8 cellular contexts compared by ENCODE assay signal in genomic region chr14:21096889-21097615, GRCh38. TPM values are rescaled to one million over a fixed set of nuclear protein-coding genes. Genes with fewer than 3 reads are reported as not detected.
DNase-seq lines count a peak whose midpoint lies in the region; ATAC-seq and TF ChIP-seq lines count a peak whose summit lies in the region.

No MANE protein-coding gene starts in this region.

- TF ChIP-seq POLR2A in esophagus squamous epithelium (IDR thresholded peaks at IDR 0.05) (no peak), prostate gland (IDR thresholded peaks at IDR 0.05) (no peak)

- CTCF ChIA-PET in OCI-LY7 (lab: Charles Lee; ENCODE audit: unreplicated experiment), result interaction anchor here (0.9 to 1.5 kb wide), 2 partner anchors 30 to 126 kb away, joined by 3 to 4 read pairs; no protein-coding TSS in a partner anchor

- H3K79me2 ChIP-seq in OCI-LY7 (ENCODE audit: insufficient read depth, low read depth, low read length), result no peaks in the 10 kb centered on the region

- H3K27me3 ChIP-seq in esophagus squamous epithelium (no peaks in the 10 kb centered on the region), prostate gland (replicated peaks; ENCODE audit: insufficient read depth) (no peaks in the 10 kb centered on the region)

- H3K9ac ChIP-seq in ES-I3 (ENCODE audit: low read depth, low read length), result peak overlapping the region; percentile 53

- no TSS peak for BruUV-seq in OCI-LY7 (replicated peaks; lab: Mats Ljungman, UMichigan)

- no peak for DNase-seq in OCI-LY7 (ENCODE audit: low spot score)
- DNase-seq in esophagus squamous epithelium (lab: John Stamatoyannopoulos, UW), result no peak
- DNase-seq in prostate gland (ENCODE audit: low spot score), result no peak
- DNase-seq in effector CD8-positive, alpha-beta T cell (lab: John Stamatoyannopoulos, UW), result no peak
- no peak for DNase-seq in islet precursor cell
- DNase-seq in NCI-H1930 (lab: John Stamatoyannopoulos, UW), result no peak

- ATAC-seq in HG02973 (IDR thresholded peaks at IDR 0.05; ENCODE audit: unreplicated experiment), result no peak

- H3K27ac ChIP-seq in OCI-LY7 (ENCODE audit: low read depth, low read length, poor library complexity, severe bottlenecking) (peak overlapping the region; percentile 12), esophagus squamous epithelium (peak overlapping the region; percentile 94 to 98 (median 96)), prostate gland (peak overlapping the region; percentile 85 to 90)

- H3K4me1 ChIP-seq in ES-I3 (ENCODE audit: insufficient read depth, low read length) (peaks cover 24% of the 10 kb centered on the region), OCI-LY7 (ENCODE audit: insufficient read depth, low read length, poor library complexity, severe bottlenecking) (peaks cover 34% of the 10 kb centered on the region), esophagus squamous epithelium (peaks cover 14 to 94% (median 51%) of the 10 kb centered on the region in 3 donors), prostate gland (replicated peaks) (peaks cover 5% of the 10 kb centered on the region)

- no peaks in the 10 kb centered on the region; the same call in 1 of the 2 replicates for H4K20me1 ChIP-seq in OCI-LY7 (ENCODE audit: insufficient read depth, low read length)

- TF ChIP-seq CTCF in OCI-LY7 (conservative IDR thresholded peaks at IDR 0.05; ENCODE audit: low read length) (no peak), esophagus squamous epithelium (IDR thresholded peaks at IDR 0.05) (no peak), prostate gland (IDR thresholded peaks at IDR 0.05) (no peak)

- H2AFZ ChIP-seq in OCI-LY7 (ENCODE audit: low read length), result no peak overlapping the region; the same call in 1 of the 2 replicates

- peaks cover 3% of the 10 kb centered on the region; the same call in 1 of the 2 replicates for H3K36me3 ChIP-seq in ES-I3 (ENCODE audit: insufficient read depth, low read length)
- H3K36me3 ChIP-seq in OCI-LY7 (ENCODE audit: insufficient read depth, low read length), result no peaks in the 10 kb centered on the region
- H3K36me3 ChIP-seq in esophagus squamous epithelium, result peaks cover 3 to 14% (median 8%) of the 10 kb centered on the region in 3 donors
- H3K36me3 ChIP-seq in prostate gland, result no peaks in the 10 kb centered on the region

- H3K4me2 ChIP-seq in OCI-LY7 (ENCODE audit: low read length), result peak overlapping the region; percentile 69

- H3K9me3 ChIP-seq in ES-I3 (ENCODE audit: control insufficient read depth, insufficient read depth, low read length) (no peaks in the 10 kb centered on the region; the same call in 1 of the 2 replicates), OCI-LY7 (ENCODE audit: low read length) (no peaks in the 10 kb centered on the region), esophagus squamous epithelium (no peaks in the 10 kb centered on the region), prostate gland (no peaks in the 10 kb centered on the region)

- no peaks in the 10 kb centered on the region for H3K9me2 ChIP-seq in OCI-LY7 (ENCODE audit: insufficient read depth, low read length)

- intact Hi-C loops in OCI-LY7 (cut with micrococcal nuclease; ENCODE audit: unreplicated experiment) (no loop called here), esophagus squamous epithelium (cut with DNase I) (loop anchor here (10.0 kb wide), 1 partner anchor 82 kb away; no protein-coding TSS in a partner anchor), prostate gland (cut with DNase I) (loop anchor here (10.0 kb wide), 1 partner anchor 482 kb away; no protein-coding TSS in a partner anchor)

- whole genome bisulfite sequencing in esophagus squamous epithelium, 2 donors, result 49 to 56% methylated on average over 4 to 5 of the region's 11 CpGs
- 29% methylated on average over 11 of the region's 11 CpGs for WGBS in prostate gland

- POLR2A ChIA-PET in OCI-LY7 (lab: Charles Lee), result interaction anchor here (0.7 to 1.9 kb wide), 2 partner anchors 26 to 82 kb away, joined by 4 read pairs; partner anchors contain the start of gene ARHGEF40

- peak overlapping the region; percentile 61 for H3K4me3 ChIP-seq in OCI-LY7 (ENCODE audit: low read depth, low read length, poor library complexity, severe bottlenecking)
- H3K4me3 ChIP-seq in esophagus squamous epithelium, result peak overlapping the region; percentile 61 to 86 (median 73)
- H3K4me3 ChIP-seq in prostate gland, result peak overlapping the region; percentile 50 to 68

RNA-seq across cellular contexts. Expression of gene ZNF219, which starts 1.4 kb away (rescaled TPM):
- 5.2 and 9.8 TPM in 2 replicates for total RNA-seq in OCI-LY7 (2014; rRNA removed; shearing (Covaris generic))
- 13.2 and 15.5 TPM in 2 replicates for total RNA-seq in OCI-LY7 (2022)
- 10 to 100 TPM; 47.1 to 68.3 (median 61.3) TPM for total RNA-seq in esophagus squamous epithelium
- total RNA-seq in prostate gland, result 10 to 100 TPM; 56.8 to 89.8 TPM

RNA-seq across cellular contexts. Expression of gene TMEM253, which starts 3.8 kb away (rescaled TPM):
- 1.2 TPM in 1 of 2 replicates, not detected in the other for total RNA-seq in OCI-LY7 (2014; rRNA removed; shearing (Covaris generic))
- total RNA-seq in OCI-LY7 (2022), result 0.88 and 0.89 TPM in 2 replicates
- 1 to 10 TPM in 1 of 4 donors, under 1 TPM in 1, not detected in 2; 0.95 to 1.5 TPM for total RNA-seq in esophagus squamous epithelium
- not detected for total RNA-seq in prostate gland

RNA-seq across cellular contexts. Expression of gene ARHGEF40, which starts 26.9 kb away (rescaled TPM):
- 1.3 and 4.3 TPM in 2 replicates for total RNA-seq in OCI-LY7 (2014; rRNA removed; shearing (Covaris generic))
- total RNA-seq in OCI-LY7 (2022), result 2.0 TPM in 2 replicates
- total RNA-seq in esophagus squamous epithelium, result 10 to 100 TPM in 1 of 4 donors, 1 to 10 TPM in 3; 1.3 to 10.3 (median 3.6) TPM
- total RNA-seq in prostate gland, result 10 to 100 TPM; 12.4 to 37.7 TPM

RNA-seq across cellular contexts. Expression of gene RNASE8, which starts 39.4 kb away (rescaled TPM):
- total RNA-seq in OCI-LY7 (2014; rRNA removed; shearing (Covaris generic)), result not detected in 2 replicates
- total RNA-seq in OCI-LY7 (2022), result not detected in 2 replicates
- total RNA-seq in esophagus squamous epithelium, result not detected
- not detected for total RNA-seq in prostate gland

RNA-seq across cellular contexts. Expression of gene RNASE7, which starts 54.9 kb away (rescaled TPM):
- not detected in 2 replicates for total RNA-seq in OCI-LY7 (2014; rRNA removed; shearing (Covaris generic))
- not detected in 2 replicates for total RNA-seq in OCI-LY7 (2022)
- total RNA-seq in esophagus squamous epithelium, result 10 to 100 TPM in 1 of 4 donors, 1 to 10 TPM in 1, under 1 TPM in 1, not detected in 1; 0.97 to 13.3 (median 1.1) TPM
- total RNA-seq in prostate gland, result under 1 TPM in 1 of 2 donors, not detected in 1; 0.74 TPM

Comparison
In these comparisons a context has a peak if more than half of its experiments do, and no peak if none do; other contexts are left out.
1. H3K27ac ChIP-seq: peak in every context shown above with its lines; median percentile 96 in esophagus squamous epithelium; 88 in prostate gland; 12 in OCI-LY7.